In the genomic region with DNA sequence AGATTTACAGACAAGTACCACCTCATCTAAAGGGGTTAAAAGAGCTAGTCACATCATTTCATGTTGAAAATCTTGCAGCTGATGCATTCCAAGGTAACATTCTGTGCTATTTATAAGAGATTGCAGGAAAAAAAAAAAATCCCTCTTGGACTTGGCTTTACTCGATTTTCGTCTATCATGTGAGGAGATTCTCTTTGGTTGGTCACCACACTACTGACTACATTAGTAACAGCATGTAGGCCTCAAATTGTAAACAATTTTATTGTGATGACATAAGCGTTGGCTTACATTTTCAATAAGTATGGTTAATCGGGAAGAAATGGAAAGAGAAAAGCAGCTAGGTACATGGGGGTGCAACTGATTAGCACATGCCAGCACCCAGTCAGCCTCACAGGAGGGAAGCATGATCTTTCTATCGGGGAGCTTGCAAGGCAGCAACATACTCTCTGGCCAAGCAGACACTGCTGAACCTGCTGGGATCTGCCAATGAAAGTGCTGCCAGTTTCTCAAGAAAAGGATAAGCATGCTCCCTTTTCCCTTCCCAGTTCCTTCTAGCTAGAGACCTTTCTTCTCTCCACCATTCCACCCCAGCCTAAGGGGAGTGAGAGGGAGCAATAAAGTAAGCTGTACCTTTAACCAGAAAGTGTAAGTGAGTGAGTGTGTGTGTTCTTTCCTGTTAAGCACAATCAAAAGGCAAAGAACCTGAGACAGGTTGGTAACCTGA, we compare ENCODE assay signal across 3 cellular contexts.
TF ChIP-seq lines count a peak whose summit lies in the region.

No MANE protein-coding gene starts in this region.

TF ChIP-seq in HEK293, 187 proteins besides CTCF, POLR2A, EP300 and RAD21 (continued from another document):
- TF ChIP-seq ZNF747 (tag by site-specific recombination; IDR thresholded peaks at IDR 0.05): no peak
TF ChIP-seq in HEK293: peak in this region for 1.

TF ChIP-seq in neural cell, 6 proteins besides CTCF, POLR2A, EP300 and RAD21 (continued from another document):
- TF ChIP-seq, protein P1, sequence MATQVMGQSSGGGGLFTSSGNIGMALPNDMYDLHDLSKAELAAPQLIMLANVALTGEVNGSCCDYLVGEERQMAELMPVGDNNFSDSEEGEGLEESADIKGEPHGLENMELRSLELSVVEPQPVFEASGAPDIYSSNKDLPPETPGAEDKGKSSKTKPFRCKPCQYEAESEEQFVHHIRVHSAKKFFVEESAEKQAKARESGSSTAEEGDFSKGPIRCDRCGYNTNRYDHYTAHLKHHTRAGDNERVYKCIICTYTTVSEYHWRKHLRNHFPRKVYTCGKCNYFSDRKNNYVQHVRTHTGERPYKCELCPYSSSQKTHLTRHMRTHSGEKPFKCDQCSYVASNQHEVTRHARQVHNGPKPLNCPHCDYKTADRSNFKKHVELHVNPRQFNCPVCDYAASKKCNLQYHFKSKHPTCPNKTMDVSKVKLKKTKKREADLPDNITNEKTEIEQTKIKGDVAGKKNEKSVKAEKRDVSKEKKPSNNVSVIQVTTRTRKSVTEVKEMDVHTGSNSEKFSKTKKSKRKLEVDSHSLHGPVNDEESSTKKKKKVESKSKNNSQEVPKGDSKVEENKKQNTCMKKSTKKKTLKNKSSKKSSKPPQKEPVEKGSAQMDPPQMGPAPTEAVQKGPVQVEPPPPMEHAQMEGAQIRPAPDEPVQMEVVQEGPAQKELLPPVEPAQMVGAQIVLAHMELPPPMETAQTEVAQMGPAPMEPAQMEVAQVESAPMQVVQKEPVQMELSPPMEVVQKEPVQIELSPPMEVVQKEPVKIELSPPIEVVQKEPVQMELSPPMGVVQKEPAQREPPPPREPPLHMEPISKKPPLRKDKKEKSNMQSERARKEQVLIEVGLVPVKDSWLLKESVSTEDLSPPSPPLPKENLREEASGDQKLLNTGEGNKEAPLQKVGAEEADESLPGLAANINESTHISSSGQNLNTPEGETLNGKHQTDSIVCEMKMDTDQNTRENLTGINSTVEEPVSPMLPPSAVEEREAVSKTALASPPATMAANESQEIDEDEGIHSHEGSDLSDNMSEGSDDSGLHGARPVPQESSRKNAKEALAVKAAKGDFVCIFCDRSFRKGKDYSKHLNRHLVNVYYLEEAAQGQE (IDR thresholded peaks at IDR 0.05; ENCODE audit: borderline replicate concordance): no peak
- TF ChIP-seq POLR2AphosphoS5 (IDR thresholded peaks at IDR 0.05) (no peak), TAF1 (IDR thresholded peaks at IDR 0.05; ENCODE audit: low read depth) (no peak), MXI1 (conservative IDR thresholded peaks at IDR 0.05; ENCODE audit: poor library complexity, severe bottlenecking) (no peak)

TF ChIP-seq in HEK293T, 16 proteins besides CTCF, POLR2A, EP300 and RAD21 (continued from another document):
- TF ChIP-seq, protein P2, sequence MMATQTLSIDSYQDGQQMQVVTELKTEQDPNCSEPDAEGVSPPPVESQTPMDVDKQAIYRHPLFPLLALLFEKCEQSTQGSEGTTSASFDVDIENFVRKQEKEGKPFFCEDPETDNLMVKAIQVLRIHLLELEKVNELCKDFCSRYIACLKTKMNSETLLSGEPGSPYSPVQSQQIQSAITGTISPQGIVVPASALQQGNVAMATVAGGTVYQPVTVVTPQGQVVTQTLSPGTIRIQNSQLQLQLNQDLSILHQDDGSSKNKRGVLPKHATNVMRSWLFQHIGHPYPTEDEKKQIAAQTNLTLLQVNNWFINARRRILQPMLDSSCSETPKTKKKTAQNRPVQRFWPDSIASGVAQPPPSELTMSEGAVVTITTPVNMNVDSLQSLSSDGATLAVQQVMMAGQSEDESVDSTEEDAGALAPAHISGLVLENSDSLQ (IDR thresholded peaks at IDR 0.05): no peak
- TF ChIP-seq FOXK2 (IDR thresholded peaks at IDR 0.05) (no peak), FOXM1 (IDR thresholded peaks at IDR 0.05; ENCODE audit: borderline replicate concordance) (no peak), NFRKB (IDR thresholded peaks at IDR 0.05) (no peak), SUZ12 (IDR thresholded peaks at IDR 0.05) (no peak), ARNT (IDR thresholded peaks at IDR 0.05) (no peak), ZNF384 (IDR thresholded peaks at IDR 0.05) (no peak)
TF ChIP-seq in HEK293T: peak in this region for 0.
